ENCODE assay signal across 35 cellular contexts in genomic region chr9:99936947-99937587, GRCh38.
"Had no signal": no experiment of that assay in that cellular context is flagged by ENCODE, and none has a peak within 500 bp of the region (broad histone marks: within the 10 kb centered on the region; RNA-seq: fewer than 3 reads in every experiment).

No MANE protein-coding gene starts in this region.

- DNase-seq: Karpas-422, Kasumi-1, MG63, MM.1S, MV-4-11, NCI-H1048, NCI-H1092, NCI-H1092 treated with DMSO at 0.1 percent for 48 hours, NCI-H1105, NCI-H1105 treated with DMSO at 0.1 percent for 48 hours, NCI-H1417, NCI-H1417 treated with DMSO at 0.1 percent for 48 hours, NCI-H1436, NCI-H1436 treated with DMSO at 0.1 percent for 48 hours, NCI-H146, NCI-H1694, NCI-H1694 treated with DMSO at 0.1 percent for 48 hours, NCI-H187, NCI-H187 treated with DMSO at 0.1 percent for 48 hours, NCI-H1930, NCI-H2029, NCI-H2029 treated with DMSO at 0.1 percent for 48 hours, NCI-H2081, NCI-H2081 treated with DMSO at 0.1 percent for 48 hours, NCI-H2107, NCI-H2171, NCI-H2171 treated with DMSO at 0.1 percent for 48 hours, NCI-H2227 treated with DMSO at 0.1 percent for 48 hours, NCI-H226, NCI-H345, NCI-H446, NCI-H446 treated with DMSO at 0.1 percent for 48 hours, NCI-H510A, NCI-H510A treated with DMSO at 0.1 percent for 48 hours, NCI-H524 had no signal

- H3K36me3 ChIP-seq: MG63 had no signal

- H3K4me3 ChIP-seq: MG63 had no signal
